ENCODE assay signal across 1 cellular context in the genomic region with DNA sequence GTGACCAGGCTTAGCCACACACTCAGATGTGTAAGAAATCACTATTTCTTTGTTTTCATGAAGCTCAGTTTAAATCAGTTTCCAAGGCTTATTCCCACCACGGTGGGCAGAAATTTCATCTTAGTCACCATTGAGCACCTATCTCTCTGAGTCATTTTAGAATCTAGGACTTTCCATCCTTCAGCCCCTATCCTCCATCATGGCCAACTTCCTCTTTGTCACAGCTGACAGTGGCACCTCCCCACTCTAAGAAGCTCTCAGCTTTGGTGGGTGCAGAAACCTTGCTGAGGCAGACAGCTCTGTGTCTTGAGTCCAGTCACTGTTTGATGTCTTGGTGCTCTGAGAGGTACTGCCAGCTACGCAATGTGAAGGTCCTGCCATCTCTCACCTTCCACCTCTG.
TF ChIP-seq lines count a peak whose summit lies in the region.

No MANE protein-coding gene starts in this region.

TF ChIP-seq in GM12878, 131 proteins besides CTCF, POLR2A, EP300 and RAD21:
- TF ChIP-seq, protein P1, sequence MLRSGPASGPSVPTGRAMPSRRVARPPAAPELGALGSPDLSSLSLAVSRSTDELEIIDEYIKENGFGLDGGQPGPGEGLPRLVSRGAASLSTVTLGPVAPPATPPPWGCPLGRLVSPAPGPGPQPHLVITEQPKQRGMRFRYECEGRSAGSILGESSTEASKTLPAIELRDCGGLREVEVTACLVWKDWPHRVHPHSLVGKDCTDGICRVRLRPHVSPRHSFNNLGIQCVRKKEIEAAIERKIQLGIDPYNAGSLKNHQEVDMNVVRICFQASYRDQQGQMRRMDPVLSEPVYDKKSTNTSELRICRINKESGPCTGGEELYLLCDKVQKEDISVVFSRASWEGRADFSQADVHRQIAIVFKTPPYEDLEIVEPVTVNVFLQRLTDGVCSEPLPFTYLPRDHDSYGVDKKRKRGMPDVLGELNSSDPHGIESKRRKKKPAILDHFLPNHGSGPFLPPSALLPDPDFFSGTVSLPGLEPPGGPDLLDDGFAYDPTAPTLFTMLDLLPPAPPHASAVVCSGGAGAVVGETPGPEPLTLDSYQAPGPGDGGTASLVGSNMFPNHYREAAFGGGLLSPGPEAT (IDR thresholded peaks at IDR 0.05; ENCODE audit: low read depth) = no peak
- TF ChIP-seq ASH2L (IDR thresholded peaks at IDR 0.05; ENCODE audit: borderline replicate concordance, low read depth) (no peak), BMI1 (IDR thresholded peaks at IDR 0.05; ENCODE audit: borderline replicate concordance) (no peak), BACH1 (IDR thresholded peaks at IDR 0.05; ENCODE audit: borderline replicate concordance) (no peak), TARDBP (IDR thresholded peaks at IDR 0.05; ENCODE audit: borderline replicate concordance) (no peak), RCOR1 (conservative IDR thresholded peaks at IDR 0.05; ENCODE audit: low read depth, low read length) (no peak), FOS (IDR thresholded peaks at IDR 0.05; ENCODE audit: borderline replicate concordance, extremely low read depth, insufficient read length) (no peak), EGR1 (IDR thresholded peaks at IDR 0.05; ENCODE audit: borderline replicate concordance in 1 of 2, low read depth in 2 of 2, low read length in 2 of 2) (no peak)
- TF ChIP-seq, protein P2, sequence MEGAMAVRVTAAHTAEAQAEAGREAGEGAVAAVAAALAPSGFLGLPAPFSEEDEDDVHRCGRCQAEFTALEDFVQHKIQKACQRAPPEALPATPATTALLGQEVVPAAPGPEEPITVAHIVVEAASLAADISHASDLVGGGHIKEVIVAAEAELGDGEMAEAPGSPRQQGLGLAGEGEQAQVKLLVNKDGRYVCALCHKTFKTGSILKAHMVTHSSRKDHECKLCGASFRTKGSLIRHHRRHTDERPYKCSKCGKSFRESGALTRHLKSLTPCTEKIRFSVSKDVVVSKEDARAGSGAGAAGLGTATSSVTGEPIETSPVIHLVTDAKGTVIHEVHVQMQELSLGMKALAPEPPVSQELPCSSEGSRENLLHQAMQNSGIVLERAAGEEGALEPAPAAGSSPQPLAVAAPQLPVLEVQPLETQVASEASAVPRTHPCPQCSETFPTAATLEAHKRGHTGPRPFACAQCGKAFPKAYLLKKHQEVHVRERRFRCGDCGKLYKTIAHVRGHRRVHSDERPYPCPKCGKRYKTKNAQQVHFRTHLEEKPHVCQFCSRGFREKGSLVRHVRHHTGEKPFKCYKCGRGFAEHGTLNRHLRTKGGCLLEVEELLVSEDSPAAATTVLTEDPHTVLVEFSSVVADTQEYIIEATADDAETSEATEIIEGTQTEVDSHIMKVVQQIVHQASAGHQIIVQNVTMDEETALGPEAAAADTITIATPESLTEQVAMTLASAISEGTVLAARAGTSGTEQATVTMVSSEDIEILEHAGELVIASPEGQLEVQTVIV (IDR thresholded peaks at IDR 0.05; ENCODE audit: borderline replicate concordance, partially characterized antibody) = no peak
